10 cellular contexts compared by ENCODE assay signal in the genomic region with DNA sequence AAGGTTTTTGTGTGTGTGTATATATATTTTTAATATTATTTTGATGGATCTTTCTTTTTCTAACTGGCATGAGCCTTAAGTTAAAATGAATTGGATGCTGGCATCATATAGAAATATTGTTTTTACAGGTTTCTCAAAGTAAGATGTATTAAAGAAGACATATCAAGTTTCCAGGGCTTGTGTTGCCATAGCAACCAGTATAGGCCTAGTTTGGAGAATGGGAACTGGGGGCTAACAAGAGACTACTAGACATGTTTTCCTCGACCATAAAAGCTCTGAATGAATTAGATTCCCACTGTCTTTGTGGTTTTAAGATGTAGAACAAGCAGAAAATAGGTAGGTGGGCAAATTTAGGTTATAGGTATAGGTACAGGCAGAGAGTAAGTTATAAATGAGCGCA.
DNase-seq lines count a peak whose midpoint lies in the region.
"Had no signal": no experiment of that assay in that cellular context is flagged by ENCODE, and none has a peak within 500 bp of the region (broad histone marks: within the 10 kb centered on the region; RNA-seq: fewer than 3 reads in every experiment).

No MANE protein-coding gene starts in this region.

- H3K4me3 ChIP-seq in MG63, result no peak overlapping the region
- H3K4me3 ChIP-seq: GM23338 had no signal

- H3K9me3 ChIP-seq in MG63, result no peaks in the 10 kb centered on the region

- H3K36me3 ChIP-seq in MG63, result no peaks in the 10 kb centered on the region

- H3K27me3 ChIP-seq in MG63, result no peaks in the 10 kb centered on the region

- peak; percentile 18 for DNase-seq in NCI-H146 (lab: John Stamatoyannopoulos, UW)
- no peak for DNase-seq in NCI-H146 treated with DMSO at 0.1 percent for 48 hours (lab: John Stamatoyannopoulos, UW; ENCODE audit: unreplicated experiment)
- peak; percentile 8 for DNase-seq in COR-L47 (lab: John Stamatoyannopoulos, UW)
- DNase-seq in NCI-H1105 treated with DMSO at 0.1 percent for 48 hours (lab: John Stamatoyannopoulos, UW), result peak; percentile 28
- peak; percentile 26 for DNase-seq in left kidney (ENCODE audit: low read depth, low spot score)
- no peak for DNase-seq in MG63
- no peak for DNase-seq in activated CD8-positive, alpha-beta memory T cell treated with anti-CD3 and anti-CD28 coated beads, Interleukin-2, amount 50 U/mL, for 4 hours
- DNase-seq: CD4-positive, alpha-beta T cell; H7 had no signal

Comparison
In these comparisons a context has a peak if more than half of its experiments do, and no peak if none do; other contexts are left out.
1. DNase-seq: peak in NCI-H146 (single experiment), COR-L47 (single experiment), NCI-H1105 treated with DMSO at 0.1 percent for 48 hours (single experiment) and left kidney (single experiment); none in NCI-H146 treated with DMSO at 0.1 percent for 48 hours (single experiment), MG63 (single experiment) and activated CD8-positive, alpha-beta memory T cell treated with anti-CD3 and anti-CD28 coated beads, Interleukin-2, amount 50 U/mL, for 4 hours (single experiment).